In genomic region chr4:112862318-112862674, GRCh38 we compare ENCODE assay signal across 28 cellular contexts.
DNase-seq lines count a peak whose midpoint lies in the region; ATAC-seq and TF ChIP-seq lines count a peak whose summit lies in the region.
"Had no signal": no experiment of that assay in that cellular context is flagged by ENCODE, and none has a peak within 500 bp of the region (broad histone marks: within the 10 kb centered on the region; RNA-seq: fewer than 3 reads in every experiment).

No MANE protein-coding gene starts in this region.

- H3K9me2 ChIP-seq in PC-9 (ENCODE audit: insufficient read depth), result no peaks in the 10 kb centered on the region

- H3K27me3 ChIP-seq in endodermal cell (ENCODE audit: control insufficient read depth, insufficient read depth, low read length, poor library complexity, severe bottlenecking) (no peaks in the 10 kb centered on the region), PC-9 (ENCODE audit: insufficient read depth, low read depth) (no peaks in the 10 kb centered on the region)
- H3K27me3 ChIP-seq: ascending aorta, BE2C, SJSA1, upper lobe of right lung had no signal

- H3K27ac ChIP-seq in SK-N-MC, result peak overlapping the region; percentile 60
- H3K27ac ChIP-seq in endodermal cell (ENCODE audit: low read depth, low read length), result no peak overlapping the region
- H3K27ac ChIP-seq in temporal lobe (ENCODE audit: low read depth, low read length), result peak overlapping the region; percentile 84
- no peak overlapping the region for H3K27ac ChIP-seq in PC-9
- H3K27ac ChIP-seq: HL-60, parathyroid adenoma, SJSA1, upper lobe of right lung had no signal

- DNase-seq in SK-N-MC (ENCODE audit: low read depth, low spot score) (no peak), endodermal cell (no peak), nephron progenitor cell (no peak), iPS-NIHi11 (ENCODE audit: low spot score) (no peak), PC-9 (no peak), germinal center (ENCODE audit: low spot score) (no peak)
- DNase-seq: ACHN; activated CD4-positive, CD25-positive, alpha-beta regulatory T cell treated with anti-CD3 and anti-CD28 coated beads, Interleukin-2, amount 50 U/mL, for 72 hours; activated CD8-positive, alpha-beta T cell treated with anti-CD3 and anti-CD28 coated beads, Interleukin-2, amount 10 ng/mL, durations not matched to agents 7 days and 5 days; activated effector memory CD4-positive, alpha-beta T cell treated with Interleukin-2 at 50 U/mL for 16 hours; activated naive CD8-positive, alpha-beta T cell treated with anti-CD3 and anti-CD28 coated beads for 36 hours; BE2C; islet precursor cell; Kasumi-1; natural killer cell; NCI-H1694; RPMI8226; stimulated activated naive CD8-positive, alpha-beta T cell treated with anti-CD3 and anti-CD28 coated beads, Interleukin-15, Interleukin-2, amounts not matched to agents 100 U/mL and 50 U/mL, for 24 hours; T-helper 1 cell; upper lobe of right lung had no signal

- no peaks in the 10 kb centered on the region for H4K20me1 ChIP-seq in PC-9 (ENCODE audit: insufficient read depth)

- ATAC-seq in HG03139 (IDR thresholded peaks at IDR 0.05; ENCODE audit: unreplicated experiment), result no peak
- ATAC-seq: activated CD8-positive, alpha-beta T cell treated with anti-CD3 and anti-CD28 coated beads, Interleukin-2, amount 10 ng/mL, durations not matched to agents 7 days and 5 days; HepG2; natural killer cell; stimulated activated naive CD8-positive, alpha-beta T cell treated with anti-CD3 and anti-CD28 coated beads, Interleukin-15, Interleukin-2, amounts not matched to agents 100 U/mL and 50 U/mL, for 24 hours; upper lobe of right lung had no signal

- no peak for TF ChIP-seq CTCF in endodermal cell (conservative IDR thresholded peaks at IDR 0.05)
- TF ChIP-seq CTCF in nephron progenitor cell (IDR thresholded peaks at IDR 0.05), result no peak
- no peak for TF ChIP-seq CTCF in PC-9 (conservative IDR thresholded peaks at IDR 0.05)

- peaks cover 41% of the 10 kb centered on the region for H3K4me1 ChIP-seq in endodermal cell (ENCODE audit: control insufficient read depth, insufficient read depth, low read length)
- H3K4me1 ChIP-seq in PC-9 (replicated peaks; ENCODE audit: insufficient read depth), result no peaks in the 10 kb centered on the region
- H3K4me1 ChIP-seq: ascending aorta, parathyroid adenoma, upper lobe of right lung had no signal

- H3F3A ChIP-seq in PC-9 (ENCODE audit: insufficient read depth, low read depth), result no peaks in the 10 kb centered on the region

- H3K27ac Mint-ChIP-seq in endodermal cell (peak overlapping the region; percentile 11), nephron progenitor cell (peak overlapping the region; percentile 93)
- H3K27ac Mint-ChIP-seq: activated CD8-positive, alpha-beta T cell treated with anti-CD3 and anti-CD28 coated beads, Interleukin-2, amount 10 ng/mL, durations not matched to agents 7 days and 5 days; activated naive CD8-positive, alpha-beta T cell treated with anti-CD3 and anti-CD28 coated beads for 36 hours; dendritic cell treated with granulocyte-macrophage colony-stimulating factor and Interleukin-4, amounts not matched to agents 40 ng/mL and 50 ng/mL, for 4 days; natural killer cell had no signal

- no peak overlapping the region for H3K4me2 ChIP-seq in PC-9

- H3K4me3 Mint-ChIP-seq in endodermal cell, result no peak overlapping the region
- no peak overlapping the region for H3K4me3 Mint-ChIP-seq in nephron progenitor cell
- H3K4me3 Mint-ChIP-seq: activated CD8-positive, alpha-beta T cell treated with anti-CD3 and anti-CD28 coated beads, Interleukin-2, amount 10 ng/mL, durations not matched to agents 7 days and 5 days; activated naive CD8-positive, alpha-beta T cell treated with anti-CD3 and anti-CD28 coated beads for 36 hours; dendritic cell treated with granulocyte-macrophage colony-stimulating factor and Interleukin-4, amounts not matched to agents 40 ng/mL and 50 ng/mL, for 4 days; natural killer cell had no signal

- peaks cover 5% of the 10 kb centered on the region; the same call in 1 of the 2 replicates for H3K9me3 ChIP-seq in SK-N-MC (ENCODE audit: low read depth, low read length)
- H3K9me3 ChIP-seq in endodermal cell (ENCODE audit: control insufficient read depth, low read length), result peaks cover 14% of the 10 kb centered on the region
- no peaks in the 10 kb centered on the region for H3K9me3 ChIP-seq in PC-9 (ENCODE audit: insufficient read depth, low read depth)
- H3K9me3 ChIP-seq: ascending aorta, BE2C, SJSA1, upper lobe of right lung had no signal

- POLR2A ChIA-PET in PC-9 (lab: Charles Lee; ENCODE audit: unreplicated experiment), result no interaction called here

- no peaks in the 10 kb centered on the region for H3K79me2 ChIP-seq in PC-9 (ENCODE audit: low read depth)
- H3K79me2 ChIP-seq: parathyroid adenoma had no signal

- H3K4me1 Mint-ChIP-seq in endodermal cell (peaks cover 52% of the 10 kb centered on the region), nephron progenitor cell (peaks cover 46% of the 10 kb centered on the region)
- H3K4me1 Mint-ChIP-seq: activated naive CD8-positive, alpha-beta T cell treated with anti-CD3 and anti-CD28 coated beads for 36 hours; natural killer cell had no signal

- peaks cover 7% of the 10 kb centered on the region for H3K36me3 Mint-ChIP-seq in endodermal cell (ENCODE audit: low read depth)
- peaks cover 5% of the 10 kb centered on the region for H3K36me3 Mint-ChIP-seq in nephron progenitor cell (ENCODE audit: low read depth)
- H3K36me3 Mint-ChIP-seq: activated naive CD8-positive, alpha-beta T cell treated with anti-CD3 and anti-CD28 coated beads for 36 hours; natural killer cell had no signal

- H3K9ac ChIP-seq in SK-N-MC (ENCODE audit: insufficient read length) (no peak overlapping the region), endodermal cell (ENCODE audit: extremely low read depth, low read length, poor library complexity, severe bottlenecking) (no peak overlapping the region)
- H3K9ac ChIP-seq: parathyroid adenoma had no signal

- BruUV-seq in PC-9 (replicated peaks; lab: Mats Ljungman, UMichigan), result no TSS peak

- no peak overlapping the region for H2AFZ ChIP-seq in PC-9
- H2AFZ ChIP-seq: parathyroid adenoma had no signal

- intact Hi-C loops in PC-9 (cut with micrococcal nuclease; ENCODE audit: unreplicated experiment), result no loop called here

- 67 to 94% methylated on average over 1 of the region's 1 CpG for WGBS in endodermal cell (ENCODE audit: insufficient coverage in 1 of 2, insufficient read length in 1 of 2), 2 experiments

- H3K36me3 ChIP-seq in SK-N-MC (ENCODE audit: insufficient read depth, low read length) (no peaks in the 10 kb centered on the region), endodermal cell (ENCODE audit: control insufficient read depth, insufficient read depth, low read length) (peaks cover 6% of the 10 kb centered on the region), PC-9 (ENCODE audit: low read depth) (no peaks in the 10 kb centered on the region)
- H3K36me3 ChIP-seq: ascending aorta, BE2C, SJSA1, upper lobe of right lung had no signal

- peak overlapping the region; percentile 10; the same call in 1 of the 2 replicates for H3K4me3 ChIP-seq in SK-N-MC
- no peak overlapping the region for H3K4me3 ChIP-seq in endodermal cell (ENCODE audit: low read length)
- no peak overlapping the region for H3K4me3 ChIP-seq in PC-9
- H3K4me3 ChIP-seq: ascending aorta, SJSA1, upper lobe of right lung had no signal

- no peaks in the 10 kb centered on the region for H3K27me3 Mint-ChIP-seq in endodermal cell (ENCODE audit: insufficient read depth)
- no peaks in the 10 kb centered on the region for H3K27me3 Mint-ChIP-seq in nephron progenitor cell (ENCODE audit: low read depth, poor library complexity)
- H3K27me3 Mint-ChIP-seq: dendritic cell treated with granulocyte-macrophage colony-stimulating factor and Interleukin-4, amounts not matched to agents 40 ng/mL and 50 ng/mL, for 4 days had no signal

- peaks cover 5% of the 10 kb centered on the region for H3K9me3 Mint-ChIP-seq in endodermal cell
- peaks cover 5% of the 10 kb centered on the region for H3K9me3 Mint-ChIP-seq in nephron progenitor cell
- H3K9me3 Mint-ChIP-seq: activated naive CD8-positive, alpha-beta T cell treated with anti-CD3 and anti-CD28 coated beads for 36 hours; dendritic cell treated with granulocyte-macrophage colony-stimulating factor and Interleukin-4, amounts not matched to agents 40 ng/mL and 50 ng/mL, for 4 days; natural killer cell had no signal

- CTCF ChIA-PET in PC-9 (lab: Charles Lee), result no interaction called here

Comparison
In these comparisons a context has a peak if more than half of its experiments do, and no peak if none do; other contexts are left out.
1. H3K27ac ChIP-seq: peak in SK-N-MC (single experiment) and temporal lobe (single experiment); none in endodermal cell (single experiment) and PC-9 (single experiment).